In the genomic region with DNA sequence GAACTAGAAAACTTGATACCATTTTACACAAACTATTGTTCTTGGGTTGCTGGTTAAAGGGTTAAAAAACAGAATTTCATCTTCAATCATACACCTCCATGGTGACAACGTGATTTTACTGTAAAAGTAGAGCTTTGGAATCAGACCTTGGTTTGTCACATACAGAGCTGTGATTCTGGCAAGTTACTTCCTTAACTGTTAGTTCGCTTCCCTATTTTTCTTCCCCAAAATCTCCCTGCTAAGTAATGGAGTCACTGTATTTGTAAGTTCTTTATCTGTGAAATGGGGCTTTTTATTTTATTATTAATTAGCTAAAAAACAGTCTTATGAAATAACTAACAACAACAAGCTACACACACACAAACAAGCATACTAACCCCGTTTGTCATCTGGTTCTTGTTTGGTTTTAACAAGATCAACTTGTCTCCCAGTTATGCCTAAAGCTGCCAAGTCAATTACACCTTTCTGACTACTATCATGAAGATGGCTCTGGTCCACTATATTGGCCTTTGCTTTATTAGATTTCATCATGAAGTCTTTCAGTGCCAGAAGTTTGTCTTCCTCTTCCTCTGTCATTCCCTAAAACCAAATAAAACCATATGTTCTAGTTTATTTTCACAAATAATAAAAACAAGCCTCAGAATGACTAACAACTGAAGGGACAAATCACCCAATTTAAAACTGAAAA, we compare ENCODE assay signal across 1 cellular context.
TF ChIP-seq lines count a peak whose summit lies in the region.

No MANE protein-coding gene starts in this region.

TF ChIP-seq in GM12878, 131 proteins besides CTCF, POLR2A, EP300 and RAD21 (continued from another document):
- TF ChIP-seq, protein P1, sequence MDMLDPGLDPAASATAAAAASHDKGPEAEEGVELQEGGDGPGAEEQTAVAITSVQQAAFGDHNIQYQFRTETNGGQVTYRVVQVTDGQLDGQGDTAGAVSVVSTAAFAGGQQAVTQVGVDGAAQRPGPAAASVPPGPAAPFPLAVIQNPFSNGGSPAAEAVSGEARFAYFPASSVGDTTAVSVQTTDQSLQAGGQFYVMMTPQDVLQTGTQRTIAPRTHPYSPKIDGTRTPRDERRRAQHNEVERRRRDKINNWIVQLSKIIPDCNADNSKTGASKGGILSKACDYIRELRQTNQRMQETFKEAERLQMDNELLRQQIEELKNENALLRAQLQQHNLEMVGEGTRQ (IDR thresholded peaks at IDR 0.05; ENCODE audit: borderline replicate concordance, low read depth, low read length): no peak
- TF ChIP-seq ESRRA (IDR thresholded peaks at IDR 0.05; ENCODE audit: low read length) (no peak), MYB (IDR thresholded peaks at IDR 0.05; ENCODE audit: borderline replicate concordance, low read depth, low read length) (no peak)
- TF ChIP-seq, protein P2, sequence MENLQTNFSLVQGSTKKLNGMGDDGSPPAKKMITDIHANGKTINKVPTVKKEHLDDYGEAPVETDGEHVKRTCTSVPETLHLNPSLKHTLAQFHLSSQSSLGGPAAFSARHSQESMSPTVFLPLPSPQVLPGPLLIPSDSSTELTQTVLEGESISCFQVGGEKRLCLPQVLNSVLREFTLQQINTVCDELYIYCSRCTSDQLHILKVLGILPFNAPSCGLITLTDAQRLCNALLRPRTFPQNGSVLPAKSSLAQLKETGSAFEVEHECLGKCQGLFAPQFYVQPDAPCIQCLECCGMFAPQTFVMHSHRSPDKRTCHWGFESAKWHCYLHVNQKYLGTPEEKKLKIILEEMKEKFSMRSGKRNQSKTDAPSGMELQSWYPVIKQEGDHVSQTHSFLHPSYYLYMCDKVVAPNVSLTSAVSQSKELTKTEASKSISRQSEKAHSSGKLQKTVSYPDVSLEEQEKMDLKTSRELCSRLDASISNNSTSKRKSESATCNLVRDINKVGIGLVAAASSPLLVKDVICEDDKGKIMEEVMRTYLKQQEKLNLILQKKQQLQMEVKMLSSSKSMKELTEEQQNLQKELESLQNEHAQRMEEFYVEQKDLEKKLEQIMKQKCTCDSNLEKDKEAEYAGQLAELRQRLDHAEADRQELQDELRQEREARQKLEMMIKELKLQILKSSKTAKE (IDR thresholded peaks at IDR 0.05; ENCODE audit: low read depth, poor library complexity, severe bottlenecking): no peak
